ENCODE assay signal across 19 cellular contexts in genomic region chr10:91556691-91557529, GRCh38.
DNase-seq lines count a peak whose midpoint lies in the region; FAIRE-seq and TF ChIP-seq lines count a peak whose summit lies in the region.
"Had no signal": no experiment of that assay in that cellular context is flagged by ENCODE, and none has a peak within 500 bp of the region (broad histone marks: within the 10 kb centered on the region; RNA-seq: fewer than 3 reads in every experiment).

No MANE protein-coding gene starts in this region.

- no peak for TF ChIP-seq POLR2A in prostate gland (IDR thresholded peaks at IDR 0.05)
- TF ChIP-seq POLR2A in esophagus muscularis mucosa (IDR thresholded peaks at IDR 0.05; ENCODE audit: low read depth): no peak

- FAIRE-seq in islet of Langerhans (lab: Jason Lieb, UNC): peak; percentile 95

- peaks cover 9% of the 10 kb centered on the region for H3K4me1 ChIP-seq in prostate gland (replicated peaks)
- peaks cover 3% of the 10 kb centered on the region for H3K4me1 ChIP-seq in A673 (ENCODE audit: insufficient read depth, low read length, poor library complexity, severe bottlenecking)
- peaks cover 6 to 22% (median 17%) of the 10 kb centered on the region in 4 donors for H3K4me1 ChIP-seq in esophagus muscularis mucosa

- 67% methylated on average over 11 of the region's 11 CpGs for WGBS in prostate gland
- WGBS in esophagus muscularis mucosa: 88% methylated on average over 11 of the region's 11 CpGs

- H3K27ac ChIP-seq in prostate gland (peak overlapping the region; percentile 11 to 38), A673 (ENCODE audit: low read depth, low read length, poor library complexity, severe bottlenecking) (no peak overlapping the region), esophagus muscularis mucosa (replicated peaks in 1 of 4) (peak overlapping the region in 1 of 4 donors; percentile 5)
- H3K27ac ChIP-seq: sigmoid colon had no signal

- no peaks in the 10 kb centered on the region for H3K9me3 ChIP-seq in prostate gland
- no peaks in the 10 kb centered on the region for H3K9me3 ChIP-seq in A673 (ENCODE audit: low read depth, low read length, poor library complexity, severe bottlenecking)
- H3K9me3 ChIP-seq in esophagus muscularis mucosa: no peaks in the 10 kb centered on the region
- H3K9me3 ChIP-seq: gastrocnemius medialis, sigmoid colon had no signal

- BruUV-seq in A673 (replicated peaks; lab: Mats Ljungman, UMichigan): no TSS peak

- no peak for TF ChIP-seq EP300 in esophagus muscularis mucosa (IDR thresholded peaks at IDR 0.05)

- H3K27me3 ChIP-seq in prostate gland (replicated peaks; ENCODE audit: insufficient read depth) (no peaks in the 10 kb centered on the region), A673 (replicated peaks; ENCODE audit: insufficient read depth, low read depth, low read length, poor library complexity) (no peaks in the 10 kb centered on the region), esophagus muscularis mucosa (no peaks in the 10 kb centered on the region)
- H3K27me3 ChIP-seq: gastrocnemius medialis, sigmoid colon had no signal

- POLR2A ChIA-PET in A673 (lab: Charles Lee; ENCODE audit: low non-redundant PET): no interaction called here

- no peaks in the 10 kb centered on the region for H3K36me3 ChIP-seq in prostate gland
- no peaks in the 10 kb centered on the region for H3K36me3 ChIP-seq in A673 (ENCODE audit: insufficient read depth, low read length, poor library complexity, severe bottlenecking)
- H3K36me3 ChIP-seq in esophagus muscularis mucosa: no peaks in the 10 kb centered on the region
- H3K36me3 ChIP-seq: gastrocnemius medialis, sigmoid colon had no signal

- intact Hi-C loops in prostate gland (cut with DNase I) (no loop called here), A673 (cut with micrococcal nuclease; ENCODE audit: unreplicated experiment) (no loop called here), esophagus muscularis mucosa (cut with DNase I) (loop anchor here (5.0 to 10.0 kb wide), 2 partner anchors 62 to 240 kb away; partner anchors contain the start of gene TNKS2)

- CTCF ChIA-PET in A673 (lab: Charles Lee): no interaction called here

- DNase-seq in HuH-7 (ENCODE audit: low spot score) (peak; percentile 30), OCI-M1 (lab: John Stamatoyannopoulos, UW) (peak; percentile 41), prostate gland (ENCODE audit: low spot score) (no peak), A673 (ENCODE audit: low spot score) (no peak), esophagus muscularis mucosa (ENCODE audit: extremely low spot score) (no peak), KBM-7 (no peak), H4 (ENCODE audit: low spot score) (no peak)
- DNase-seq: activated CD4-positive, alpha-beta T cell treated with anti-CD3 and anti-CD28 coated beads for 1 hour; activated T-cell treated with anti-CD3 and anti-CD28 coated beads, Interleukin-2, amount 50 U/mL, for 4 hours; effector CD8-positive, alpha-beta T cell; gastrocnemius medialis; immature natural killer cell; KG1; naive B cell; NCI-H2107; PC-3; sigmoid colon; stimulated activated naive CD8-positive, alpha-beta T cell treated with anti-CD3 and anti-CD28 coated beads, Interleukin-15, amount 100 ng/mL, for 72 hours had no signal

- no peak for TF ChIP-seq CTCF in prostate gland (IDR thresholded peaks at IDR 0.05)
- TF ChIP-seq CTCF in A673 (conservative IDR thresholded peaks at IDR 0.05; ENCODE audit: low read depth, low read length): no peak
- no peak for TF ChIP-seq CTCF in esophagus muscularis mucosa (IDR thresholded peaks at IDR 0.05)

- in situ Hi-C loops in KBM-7 (cut with MboI; ENCODE audit: low pct_unique_long_range_greater_than_20kb, low sequenced_read_pairs): no loop called here

- no peak overlapping the region for H3K4me3 ChIP-seq in prostate gland
- no peak overlapping the region for H3K4me3 ChIP-seq in A673 (ENCODE audit: low read depth, low read length, poor library complexity, severe bottlenecking)
- H3K4me3 ChIP-seq in esophagus muscularis mucosa: no peak overlapping the region
- H3K4me3 ChIP-seq: gastrocnemius medialis, sigmoid colon had no signal

Comparison
In these comparisons a context has a peak if more than half of its experiments do, and no peak if none do; other contexts are left out.
1. DNase-seq: peak in HuH-7 (single experiment) and OCI-M1 (single experiment); none in prostate gland (single experiment), A673 (single experiment), esophagus muscularis mucosa (single experiment), KBM-7 (single experiment) and H4 (single experiment).